ENCODE assay signal across 9 cellular contexts in genomic region chr11:64263021-64263946, GRCh38. TPM values are rescaled to one million over a fixed set of nuclear protein-coding genes. Genes with fewer than 3 reads are reported as not detected.
DNase-seq lines count a peak whose midpoint lies in the region; ATAC-seq, FAIRE-seq and TF ChIP-seq lines count a peak whose summit lies in the region.
"Had no signal": no experiment of that assay in that cellular context is flagged by ENCODE, and none has a peak within 500 bp of the region (broad histone marks: within the 10 kb centered on the region; RNA-seq: fewer than 3 reads in every experiment).

No MANE protein-coding gene starts in this region.

- TF ChIP-seq RAD21 in K562 (CRISPR knock-in tag; conservative IDR thresholded peaks at IDR 0.05 in 1 of 2, IDR thresholded peaks at IDR 0.05 in 1 of 2) = no peak

- H3K27me3 ChIP-seq in K562 (ENCODE audit: control insufficient read depth in 2 of 2, insufficient read depth in 2 of 2, low read length in 2 of 2) = no peaks in the 10 kb centered on the region

- H4K20me1 ChIP-seq in K562 (replicated peaks; ENCODE audit: control insufficient read depth, insufficient read depth, low read length) = 0 out of 2 replicates have a peak, but pooled peaks cover 4% of the 10 kb centered on the region

- H3K4me1 ChIP-seq in K562 (replicated peaks in 1 of 2; ENCODE audit: control insufficient read depth in 2 of 2, insufficient read depth in 2 of 2, low read length in 2 of 2) = peaks cover 8 to 51% of the 10 kb centered on the region in 2 experiments

- H3K27ac ChIP-seq in K562 (ENCODE audit: extremely low read depth, low read depth, low read length) = no peak overlapping the region

- no peak for TF ChIP-seq POLR2A in K562 (conservative IDR thresholded peaks at IDR 0.05)

- CTCF ChIA-PET in K562 (lab: Yijun Ruan, JAX; ENCODE audit: low intra/inter-chr PET ratio) = no interaction called here

- peaks cover 31% of the 10 kb centered on the region for H3K4me1 Mint-ChIP-seq in HFFc6 (ENCODE audit: low read depth)
- H3K4me1 Mint-ChIP-seq in neural crest cell = peaks cover 14% of the 10 kb centered on the region

- TF ChIP-seq CTCF in HFFc6 (IDR thresholded peaks at IDR 0.05) (no peak; the same call in 1 of the 2 replicates), K562 (IDR thresholded peaks at IDR 0.05 in 2 of 3, conservative IDR thresholded peaks at IDR 0.05 in 1 of 3; ENCODE audit: insufficient read depth in 2 of 3, low read depth in 1 of 3, low read length in 3 of 3) (no peak), neural crest cell (conservative IDR thresholded peaks at IDR 0.05) (no peak)

- ATAC-seq in K562 = no peak
- ATAC-seq in GM18520 (IDR thresholded peaks at IDR 0.05; ENCODE audit: unreplicated experiment) = no peak

- intact Hi-C loops in K562 (cut with micrococcal nuclease) = no loop called here

- H3K4me3 ChIP-seq in K562 = no peak overlapping the region

- no peaks in the 10 kb centered on the region for H3K9me3 ChIP-seq in K562 (replicated peaks; ENCODE audit: control insufficient read depth, insufficient read depth, low read depth, low read length)

- no peak overlapping the region for H3K4me3 Mint-ChIP-seq in HFFc6
- H3K4me3 Mint-ChIP-seq in neural crest cell = peak overlapping the region; percentile 49
- H3K4me3 Mint-ChIP-seq: activated naive CD4-positive, alpha-beta T cell treated with anti-CD3 and anti-CD28 coated beads, Interleukin-2, amount 10 ng/mL, durations not matched to agents 7 days and 5 days had no signal

- H3K9ac ChIP-seq in K562 (ENCODE audit: insufficient read depth in 1 of 2, low read depth in 2 of 2, low read length in 2 of 2) = peak overlapping the region in 1 of 2 experiments; percentile 67; a peak in 2 of 4 replicates

- FAIRE-seq in K562 (lab: Jason Lieb, UNC) = no peak

- peaks cover 4% of the 10 kb centered on the region; the same call in 1 of the 3 replicates for H3K79me2 ChIP-seq in K562 (ENCODE audit: control insufficient read depth, insufficient read depth, low read length)

- H3K9me1 ChIP-seq in K562 (ENCODE audit: control insufficient read depth, insufficient read depth, low read length) = peaks cover 1% of the 10 kb centered on the region

- TF ChIP-seq EP300 in K562 (IDR thresholded peaks at IDR 0.05; ENCODE audit: low read length) = no peak

- DNase-seq in HFFc6 = peak; percentile 47
- no peak for DNase-seq in K562 (ENCODE audit: extremely low read depth in 1 of 4, low spot score in 3 of 4)
- no peak for DNase-seq in neural crest cell (ENCODE audit: low read depth, low spot score)
- no peak for DNase-seq in ureter (ENCODE audit: low spot score)
- DNase-seq in stimulated activated CD4-positive, alpha-beta T cell treated with anti-CD3 and anti-CD28 coated beads, Interleukin-4, amount 100 ng/mL, for 4 hours = no peak
- DNase-seq: activated CD4-positive, alpha-beta T cell treated with anti-CD3 and anti-CD28 coated beads, Interleukin-2, amount 50 U/mL, for 4 hours; activated naive CD4-positive, alpha-beta T cell treated with anti-CD3 and anti-CD28 coated beads, Interleukin-2, amount 10 ng/mL, durations not matched to agents 7 days and 5 days; MM.1S had no signal

- H3K9me3 Mint-ChIP-seq in HFFc6 (no peaks in the 10 kb centered on the region), neural crest cell (no peaks in the 10 kb centered on the region)
- H3K9me3 Mint-ChIP-seq: activated naive CD4-positive, alpha-beta T cell treated with anti-CD3 and anti-CD28 coated beads, Interleukin-2, amount 10 ng/mL, durations not matched to agents 7 days and 5 days had no signal

- peaks cover 5% of the 10 kb centered on the region for H3K27me3 Mint-ChIP-seq in HFFc6 (ENCODE audit: insufficient read depth)
- no peaks in the 10 kb centered on the region for H3K27me3 Mint-ChIP-seq in neural crest cell (ENCODE audit: low read depth)
- H3K27me3 Mint-ChIP-seq: activated naive CD4-positive, alpha-beta T cell treated with anti-CD3 and anti-CD28 coated beads, Interleukin-2, amount 10 ng/mL, durations not matched to agents 7 days and 5 days had no signal

- no peak overlapping the region for H2AFZ ChIP-seq in K562 (ENCODE audit: low read depth, low read length)

- peaks cover 89% of the 10 kb centered on the region for H3K36me3 ChIP-seq in K562 (ENCODE audit: control insufficient read depth, insufficient read depth, low read length)

- in situ Hi-C loops in K562 (cut with MboI) = no loop called here

- POLR2A ChIA-PET in K562 (lab: Yijun Ruan, JAX) = interaction anchor here (0.6 to 2.4 kb wide), 6 partner anchors 7 to 66 kb away, joined by 3 to 7 read pairs (median 4); partner anchors contain the start of genes PLCB3 and PPP1R14B

- H3K27ac Mint-ChIP-seq in HFFc6 = peak overlapping the region; percentile 84
- H3K27ac Mint-ChIP-seq in neural crest cell (ENCODE audit: unreplicated experiment) = peak overlapping the region; percentile 97
- H3K27ac Mint-ChIP-seq: activated naive CD4-positive, alpha-beta T cell treated with anti-CD3 and anti-CD28 coated beads, Interleukin-2, amount 10 ng/mL, durations not matched to agents 7 days and 5 days had no signal

- BruUV-seq in K562 (replicated peaks; lab: Mats Ljungman, UMichigan) = no TSS peak

- WGBS in K562 (ENCODE audit: insufficient coverage, low coverage, missing lambda C conversion rate) = 86% methylated on average over 27 of the region's 29 CpGs

- H3K36me3 Mint-ChIP-seq in HFFc6 (ENCODE audit: low read depth) = peaks cover 41% of the 10 kb centered on the region
- H3K36me3 Mint-ChIP-seq in neural crest cell (ENCODE audit: low read depth) = peaks cover 13% of the 10 kb centered on the region

- H3K4me2 ChIP-seq in K562 (ENCODE audit: insufficient read depth, low read length) = no peak overlapping the region

RNA-seq across cellular contexts. Expression of gene PLCB3, which starts 12.0 kb away (rescaled TPM):
- total RNA-seq in HFFc6 (2021; fragmentation: NEBNext Ultra II Directional; extraction: Animal tissue kit (Norgen Biotek cat#: 25700)) = 10 to 100 TPM; 48.1 to 58.0 (median 51.8) TPM
- 41.0 and 132 TPM in 2 replicates for total RNA-seq in K562 (2011; cell fraction: chromatin; rRNA removed; ENCODE audit: low replicate concordance)
- total RNA-seq in K562 (2011; cell fraction: nucleolus; rRNA removed) = 77.6 and 79.7 TPM in 2 replicates
- total RNA-seq in K562 (2011; cell fraction: nucleoplasm; rRNA removed) = 28.1 and 43.7 TPM in 2 replicates
- total RNA-seq in K562 (2014; rRNA removed) (33.6 and 42.5 TPM in 2 replicates), K562 (2014; rRNA removed; fragmentation: Illumina TruSeq; extraction: Trizol) (7.0 and 8.4 TPM in 2 replicates), K562 (2015; rRNA removed; fragmentation: Illumina TruSeq; extraction: Trizol) (14.6 and 14.9 TPM in 2 replicates), K562 (2021) (37.1 and 44.8 TPM in 2 replicates), neural crest cell (36.4 and 40.5 TPM in 2 replicates), ureter (33.5 TPM)
- polyA plus RNA-seq in K562 (2011; rRNA removed) (11.5 and 18.0 TPM in 2 replicates), K562 (2014; fragmentation: Illumina TruSeq; extraction: Trizol) (16.0 and 23.9 TPM in 2 replicates), K562 (2014; fragmentation: Nextera tagmentation; extraction: Ambion mirVana) (under 1 TPM; 0.31 to 0.37 TPM), K562 (2014; rRNA removed) (24.7 and 27.6 TPM in 2 replicates)
- 10.3 and 18.2 TPM in 2 replicates for polyA plus RNA-seq in K562 (2011; cell fraction: cytosol; rRNA removed)
- 77.2 and 104 TPM in 2 replicates for polyA plus RNA-seq in K562 (2011; cell fraction: nucleus; rRNA removed)
- 23.9 and 26.4 TPM in 2 replicates for polyA plus RNA-seq in K562 (2012)
- 9.7 and 13.1 TPM in 2 replicates for polyA minus RNA-seq in K562 (2011; rRNA and poly(A)+ RNA removed)
- polyA minus RNA-seq in K562 (2011; cell fraction: cytosol; rRNA and poly(A)+ RNA removed) = 19.2 and 19.7 TPM in 2 replicates
- polyA minus RNA-seq in K562 (2011; cell fraction: nucleus; rRNA and poly(A)+ RNA removed) = 20.1 and 25.0 TPM in 2 replicates

RNA-seq across cellular contexts. Expression of gene PPP1R14B, which starts 16.5 kb away (rescaled TPM):
- 100 to 1,000 TPM; 386 to 478 (median 429) TPM for total RNA-seq in HFFc6 (2021; fragmentation: NEBNext Ultra II Directional; extraction: Animal tissue kit (Norgen Biotek cat#: 25700))
- total RNA-seq in K562 (2011; cell fraction: chromatin; rRNA removed; ENCODE audit: low replicate concordance) = 22.4 and 60.4 TPM in 2 replicates
- 71.5 and 97.6 TPM in 2 replicates for total RNA-seq in K562 (2011; cell fraction: nucleolus; rRNA removed)
- 71.8 and 129 TPM in 2 replicates for total RNA-seq in K562 (2011; cell fraction: nucleoplasm; rRNA removed)
- total RNA-seq in K562 (2014; rRNA removed) (566 and 592 TPM in 2 replicates), K562 (2014; rRNA removed; fragmentation: Illumina TruSeq; extraction: Trizol) (114 and 162 TPM in 2 replicates), K562 (2015; rRNA removed; fragmentation: Illumina TruSeq; extraction: Trizol) (300 and 321 TPM in 2 replicates), K562 (2021) (391 and 402 TPM in 2 replicates), neural crest cell (286 and 296 TPM in 2 replicates), ureter (136 TPM)
- polyA plus RNA-seq in K562 (2011; rRNA removed) (182 and 196 TPM in 2 replicates), K562 (2014; fragmentation: Illumina TruSeq; extraction: Trizol) (212 and 254 TPM in 2 replicates), K562 (2014; fragmentation: Nextera tagmentation; extraction: Ambion mirVana) (10 to 100 TPM in 1 of 2 experiments, 1 to 10 TPM in 1; 7.7 to 17.5 TPM), K562 (2014; rRNA removed) (312 and 380 TPM in 2 replicates)
- polyA plus RNA-seq in K562 (2011; cell fraction: cytosol; rRNA removed) = 198 and 362 TPM in 2 replicates
- 169 and 217 TPM in 2 replicates for polyA plus RNA-seq in K562 (2011; cell fraction: nucleus; rRNA removed)
- polyA plus RNA-seq in K562 (2012) = 195 and 318 TPM in 2 replicates
- 33.2 and 49.9 TPM in 2 replicates for polyA minus RNA-seq in K562 (2011; rRNA and poly(A)+ RNA removed)
- polyA minus RNA-seq in K562 (2011; cell fraction: cytosol; rRNA and poly(A)+ RNA removed) = 84.7 and 86.5 TPM in 2 replicates
- 27.9 and 34.1 TPM in 2 replicates for polyA minus RNA-seq in K562 (2011; cell fraction: nucleus; rRNA and poly(A)+ RNA removed)

RNA-seq across cellular contexts. Expression of gene BAD, which starts 21.2 kb away (rescaled TPM):
- total RNA-seq in HFFc6 (2021; fragmentation: NEBNext Ultra II Directional; extraction: Animal tissue kit (Norgen Biotek cat#: 25700)) = 10 to 100 TPM; 65.9 to 75.0 (median 68.8) TPM
- 2.4 and 7.5 TPM in 2 replicates for total RNA-seq in K562 (2011; cell fraction: chromatin; rRNA removed; ENCODE audit: low replicate concordance)
- 7.5 and 12.9 TPM in 2 replicates for total RNA-seq in K562 (2011; cell fraction: nucleolus; rRNA removed)
- total RNA-seq in K562 (2011; cell fraction: nucleoplasm; rRNA removed) = 4.4 and 4.8 TPM in 2 replicates
- total RNA-seq in K562 (2014; rRNA removed) = 45.6 and 58.5 TPM in 2 replicates
- total RNA-seq in K562 (2014; rRNA removed; fragmentation: Illumina TruSeq; extraction: Trizol) = 2.9 and 4.1 TPM in 2 replicates
- 18.8 and 23.8 TPM in 2 replicates for total RNA-seq in K562 (2015; rRNA removed; fragmentation: Illumina TruSeq; extraction: Trizol)
- 25.2 and 27.1 TPM in 2 replicates for total RNA-seq in K562 (2021)
- 11.8 and 21.1 TPM in 2 replicates for polyA plus RNA-seq in K562 (2011; rRNA removed)
- 21.0 and 30.7 TPM in 2 replicates for polyA plus RNA-seq in K562 (2011; cell fraction: cytosol; rRNA removed)
- 8.6 and 11.1 TPM in 2 replicates for polyA plus RNA-seq in K562 (2011; cell fraction: nucleus; rRNA removed)
- polyA plus RNA-seq in K562 (2012) = 23.1 and 33.4 TPM in 2 replicates
- polyA plus RNA-seq in K562 (2014; fragmentation: Illumina TruSeq; extraction: Trizol) = 4.7 and 12.8 TPM in 2 replicates
- polyA plus RNA-seq in K562 (2014; fragmentation: Nextera tagmentation; extraction: Ambion mirVana) = 1 to 10 TPM in 1 of 2 experiments, under 1 TPM in 1; 0.61 to 4.0 TPM
- polyA plus RNA-seq in K562 (2014; rRNA removed) = 34.3 and 43.0 TPM in 2 replicates
- polyA minus RNA-seq in K562 (2011; rRNA and poly(A)+ RNA removed) = 1.2 and 2.6 TPM in 2 replicates
- polyA minus RNA-seq in K562 (2011; cell fraction: cytosol; rRNA and poly(A)+ RNA removed) = 6.3 and 7.1 TPM in 2 replicates
- polyA minus RNA-seq in K562 (2011; cell fraction: nucleus; rRNA and poly(A)+ RNA removed) = 4.2 and 7.6 TPM in 2 replicates
- total RNA-seq in neural crest cell = 45.3 and 47.1 TPM in 2 replicates
- total RNA-seq in ureter = 43.0 TPM

RNA-seq across cellular contexts. Expression of gene GPR137, which starts 22.4 kb away (rescaled TPM):
- 10 to 100 TPM; 27.9 to 42.1 (median 34.7) TPM for total RNA-seq in HFFc6 (2021; fragmentation: NEBNext Ultra II Directional; extraction: Animal tissue kit (Norgen Biotek cat#: 25700))
- total RNA-seq in K562 (2011; cell fraction: chromatin; rRNA removed; ENCODE audit: low replicate concordance) = 17.4 and 66.7 TPM in 2 replicates
- total RNA-seq in K562 (2011; cell fraction: nucleolus; rRNA removed) = 37.2 and 39.7 TPM in 2 replicates
- total RNA-seq in K562 (2011; cell fraction: nucleoplasm; rRNA removed) = 27.5 and 29.7 TPM in 2 replicates
- total RNA-seq in K562 (2014; rRNA removed) (10.7 and 14.8 TPM in 2 replicates), K562 (2014; rRNA removed; fragmentation: Illumina TruSeq; extraction: Trizol) (2.9 and 4.1 TPM in 2 replicates), K562 (2015; rRNA removed; fragmentation: Illumina TruSeq; extraction: Trizol) (10.9 and 11.9 TPM in 2 replicates), K562 (2021) (26.7 and 30.1 TPM in 2 replicates), neural crest cell (55.9 and 61.4 TPM in 2 replicates), ureter (31.0 TPM)
- polyA plus RNA-seq in K562 (2011; rRNA removed) (6.0 and 11.3 TPM in 2 replicates), K562 (2014; fragmentation: Illumina TruSeq; extraction: Trizol) (13.2 and 16.9 TPM in 2 replicates), K562 (2014; fragmentation: Nextera tagmentation; extraction: Ambion mirVana) (under 1 TPM; 0.32 to 0.52 TPM), K562 (2014; rRNA removed) (18.2 and 18.9 TPM in 2 replicates)
- 11.8 and 23.6 TPM in 2 replicates for polyA plus RNA-seq in K562 (2011; cell fraction: cytosol; rRNA removed)
- polyA plus RNA-seq in K562 (2011; cell fraction: nucleus; rRNA removed) = 58.9 and 94.9 TPM in 2 replicates
- 25.3 and 28.5 TPM in 2 replicates for polyA plus RNA-seq in K562 (2012)
- 2.8 and 3.4 TPM in 2 replicates for polyA minus RNA-seq in K562 (2011; rRNA and poly(A)+ RNA removed)
- 10.0 and 10.6 TPM in 2 replicates for polyA minus RNA-seq in K562 (2011; cell fraction: cytosol; rRNA and poly(A)+ RNA removed)
- polyA minus RNA-seq in K562 (2011; cell fraction: nucleus; rRNA and poly(A)+ RNA removed) = 12.3 and 14.0 TPM in 2 replicates

RNA-seq across cellular contexts. Expression of gene FKBP2, which starts 22.4 kb away (rescaled TPM):
- 10 to 100 TPM; 54.1 to 95.6 (median 73.1) TPM for total RNA-seq in HFFc6 (2021; fragmentation: NEBNext Ultra II Directional; extraction: Animal tissue kit (Norgen Biotek cat#: 25700))
- total RNA-seq in K562 (2011; cell fraction: chromatin; rRNA removed; ENCODE audit: low replicate concordance) = 24.7 and 45.5 TPM in 2 replicates
- total RNA-seq in K562 (2011; cell fraction: nucleolus; rRNA removed) = 58.4 and 66.4 TPM in 2 replicates
- 56.3 and 59.5 TPM in 2 replicates for total RNA-seq in K562 (2011; cell fraction: nucleoplasm; rRNA removed)
- 151 TPM in 2 replicates for total RNA-seq in K562 (2014; rRNA removed)
- 28.0 and 49.2 TPM in 2 replicates for total RNA-seq in K562 (2014; rRNA removed; fragmentation: Illumina TruSeq; extraction: Trizol)
- 73.1 and 79.0 TPM in 2 replicates for total RNA-seq in K562 (2015; rRNA removed; fragmentation: Illumina TruSeq; extraction: Trizol)
- total RNA-seq in K562 (2021) = 44.5 and 58.1 TPM in 2 replicates
- 30.8 and 36.6 TPM in 2 replicates for polyA plus RNA-seq in K562 (2011; rRNA removed)
- 60.1 and 75.2 TPM in 2 replicates for polyA plus RNA-seq in K562 (2011; cell fraction: cytosol; rRNA removed)
- polyA plus RNA-seq in K562 (2011; cell fraction: nucleus; rRNA removed) = 52.4 and 56.6 TPM in 2 replicates
- polyA plus RNA-seq in K562 (2012) = 115 and 123 TPM in 2 replicates
- polyA plus RNA-seq in K562 (2014; fragmentation: Illumina TruSeq; extraction: Trizol) = 71.7 and 83.5 TPM in 2 replicates
- polyA plus RNA-seq in K562 (2014; fragmentation: Nextera tagmentation; extraction: Ambion mirVana) = 10 to 100 TPM in 1 of 2 experiments, 1 to 10 TPM in 1; 3.5 to 27.1 TPM
- 92.2 and 110 TPM in 2 replicates for polyA plus RNA-seq in K562 (2014; rRNA removed)
- polyA minus RNA-seq in K562 (2011; rRNA and poly(A)+ RNA removed) = 10.6 and 16.1 TPM in 2 replicates
- 33.8 and 40.5 TPM in 2 replicates for polyA minus RNA-seq in K562 (2011; cell fraction: cytosol; rRNA and poly(A)+ RNA removed)
- polyA minus RNA-seq in K562 (2011; cell fraction: nucleus; rRNA and poly(A)+ RNA removed) = 7.8 and 14.2 TPM in 2 replicates
- total RNA-seq in neural crest cell = 29.2 and 33.7 TPM in 2 replicates
- 55.7 TPM for total RNA-seq in ureter
